ENCODE assay signal across 19 cellular contexts in the genomic region with DNA sequence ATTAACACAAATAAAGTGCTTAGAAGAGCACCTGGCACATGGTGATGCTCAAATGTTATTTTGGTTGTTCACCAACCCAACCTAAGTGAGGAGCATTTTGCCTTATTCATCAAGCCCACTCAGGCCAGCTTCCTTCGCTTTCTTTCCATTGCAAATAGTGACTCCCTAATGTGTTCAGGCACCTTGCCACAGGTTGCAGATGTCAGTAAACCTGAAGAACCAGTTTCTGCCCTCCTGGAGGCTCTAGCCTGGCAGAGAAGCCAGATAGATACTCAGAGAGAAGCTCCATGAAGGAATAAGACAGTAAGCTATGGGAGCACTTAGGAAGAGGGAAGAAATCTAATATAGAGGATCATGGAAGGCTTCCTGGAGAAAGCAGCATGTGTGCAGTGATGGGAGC. TPM values are rescaled to one million over a fixed set of nuclear protein-coding genes. Genes with fewer than 3 reads are reported as not detected.
DNase-seq lines count a peak whose midpoint lies in the region; ATAC-seq, FAIRE-seq and TF ChIP-seq lines count a peak whose summit lies in the region.
"Had no signal": no experiment of that assay in that cellular context is flagged by ENCODE, and none has a peak within 500 bp of the region (broad histone marks: within the 10 kb centered on the region; RNA-seq: fewer than 3 reads in every experiment).

No MANE protein-coding gene starts in this region.

- no peaks in the 10 kb centered on the region for H3K36me3 Mint-ChIP-seq in WTC11

- peaks cover 10% of the 10 kb centered on the region for H3K4me1 Mint-ChIP-seq in WTC11

- CTCF ChIA-PET in WTC11 (lab: Charles Lee): interaction anchor here (0.5 to 2.1 kb wide), 3 partner anchors 12 to 142 kb away, joined by 3 to 10 read pairs (median 4); no protein-coding TSS in a partner anchor

- TF ChIP-seq CTCF in WTC11 (IDR thresholded peaks at IDR 0.05): no peak

- POLR2A ChIA-PET in WTC11 (lab: Charles Lee): no interaction called here

- H3K27ac Mint-ChIP-seq in WTC11: no peak overlapping the region
- H3K27ac Mint-ChIP-seq: CD4-positive, alpha-beta T cell had no signal

- DNase-seq in NCI-H748 (lab: John Stamatoyannopoulos, UW; ENCODE audit: unreplicated experiment) (peak; percentile 65), NCI-H748 treated with DMSO at 0.1 percent for 48 hours (lab: John Stamatoyannopoulos, UW) (no peak), NCI-H2029 treated with DMSO at 0.1 percent for 48 hours (lab: John Stamatoyannopoulos, UW) (peak; percentile 79), WTC11 (ENCODE audit: low spot score) (no peak), mucosa of gallbladder (ENCODE audit: low spot score) (peak; percentile 32), RCC 7860 (ENCODE audit: low spot score) (no peak), germinal center (ENCODE audit: low spot score) (no peak)
- no peak for DNase-seq in activated CD4-positive, alpha-beta T cell treated with anti-CD3 and anti-CD28 coated beads for 48 hours
- DNase-seq: 8988T; BE2C; CD4-positive, alpha-beta T cell; DMS79; Karpas-422; NCI-H1105; NCI-H187 treated with DMSO at 0.1 percent for 48 hours; NCI-H2227 treated with DMSO at 0.1 percent for 48 hours; NCI-H69 had no signal

- FAIRE-seq in RCC 7860 (lab: Jason Lieb, UNC): no peak
- FAIRE-seq: G401.6, H54 had no signal

- H3K4me3 Mint-ChIP-seq in WTC11: no peak overlapping the region
- H3K4me3 Mint-ChIP-seq: CD4-positive, alpha-beta T cell had no signal

- no peaks in the 10 kb centered on the region for H3K9me3 Mint-ChIP-seq in WTC11
- H3K9me3 Mint-ChIP-seq: CD4-positive, alpha-beta T cell had no signal

- ATAC-seq in WTC11: peak; percentile 47

- H3K27me3 Mint-ChIP-seq in WTC11 (ENCODE audit: low read depth): no peaks in the 10 kb centered on the region

TF ChIP-seq in WTC11, 78 proteins besides CTCF, POLR2A, EP300 and RAD21:
- TF ChIP-seq, protein P1, sequence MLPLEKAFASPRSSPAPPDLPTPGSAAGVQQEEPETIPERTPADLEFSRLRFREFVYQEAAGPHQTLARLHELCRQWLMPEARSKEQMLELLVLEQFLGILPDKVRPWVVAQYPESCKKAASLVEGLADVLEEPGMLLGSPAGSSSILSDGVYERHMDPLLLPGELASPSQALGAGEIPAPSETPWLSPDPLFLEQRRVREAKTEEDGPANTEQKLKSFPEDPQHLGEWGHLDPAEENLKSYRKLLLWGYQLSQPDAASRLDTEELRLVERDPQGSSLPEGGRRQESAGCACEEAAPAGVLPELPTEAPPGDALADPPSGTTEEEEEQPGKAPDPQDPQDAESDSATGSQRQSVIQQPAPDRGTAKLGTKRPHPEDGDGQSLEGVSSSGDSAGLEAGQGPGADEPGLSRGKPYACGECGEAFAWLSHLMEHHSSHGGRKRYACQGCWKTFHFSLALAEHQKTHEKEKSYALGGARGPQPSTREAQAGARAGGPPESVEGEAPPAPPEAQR (CRISPR knock-in tag; IDR thresholded peaks at IDR 0.05): no peak
- TF ChIP-seq, protein P2, sequence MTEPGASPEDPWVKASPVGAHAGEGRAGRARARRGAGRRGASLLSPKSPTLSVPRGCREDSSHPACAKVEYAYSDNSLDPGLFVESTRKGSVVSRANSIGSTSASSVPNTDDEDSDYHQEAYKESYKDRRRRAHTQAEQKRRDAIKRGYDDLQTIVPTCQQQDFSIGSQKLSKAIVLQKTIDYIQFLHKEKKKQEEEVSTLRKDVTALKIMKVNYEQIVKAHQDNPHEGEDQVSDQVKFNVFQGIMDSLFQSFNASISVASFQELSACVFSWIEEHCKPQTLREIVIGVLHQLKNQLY (CRISPR knock-in tag; IDR thresholded peaks at IDR 0.05): no peak
- TF ChIP-seq RELA (CRISPR knock-in tag; IDR thresholded peaks at IDR 0.05; ENCODE audit: borderline replicate concordance): no peak
- TF ChIP-seq ETV6 (CRISPR knock-in tag; IDR thresholded peaks at IDR 0.05): no peak
- TF ChIP-seq, protein P3, sequence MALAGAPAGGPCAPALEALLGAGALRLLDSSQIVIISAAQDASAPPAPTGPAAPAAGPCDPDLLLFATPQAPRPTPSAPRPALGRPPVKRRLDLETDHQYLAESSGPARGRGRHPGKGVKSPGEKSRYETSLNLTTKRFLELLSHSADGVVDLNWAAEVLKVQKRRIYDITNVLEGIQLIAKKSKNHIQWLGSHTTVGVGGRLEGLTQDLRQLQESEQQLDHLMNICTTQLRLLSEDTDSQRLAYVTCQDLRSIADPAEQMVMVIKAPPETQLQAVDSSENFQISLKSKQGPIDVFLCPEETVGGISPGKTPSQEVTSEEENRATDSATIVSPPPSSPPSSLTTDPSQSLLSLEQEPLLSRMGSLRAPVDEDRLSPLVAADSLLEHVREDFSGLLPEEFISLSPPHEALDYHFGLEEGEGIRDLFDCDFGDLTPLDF (CRISPR knock-in tag; IDR thresholded peaks at IDR 0.05): no peak

RNA-seq across cellular contexts. Expression of gene GPR139, which starts 23.9 kb away (rescaled TPM):
- 0.48 to 0.55 TPM (median 0.55 TPM) in 3 replicates for total RNA-seq in WTC11 (2021)
- total RNA-seq in mucosa of gallbladder: not detected
- total RNA-seq: CD4-positive, alpha-beta T cell had no signal

Comparison
In these comparisons a context has a peak if more than half of its experiments do, and no peak if none do; other contexts are left out.
1. DNase-seq: peak in NCI-H748 (single experiment), NCI-H2029 treated with DMSO at 0.1 percent for 48 hours (single experiment) and mucosa of gallbladder (single experiment); none in NCI-H748 treated with DMSO at 0.1 percent for 48 hours (single experiment), WTC11 (single experiment), RCC 7860 (single experiment), germinal center (single experiment) and activated CD4-positive, alpha-beta T cell treated with anti-CD3 and anti-CD28 coated beads for 48 hours (single experiment).